ENCODE assay signal across 12 cellular contexts in the genomic region with DNA sequence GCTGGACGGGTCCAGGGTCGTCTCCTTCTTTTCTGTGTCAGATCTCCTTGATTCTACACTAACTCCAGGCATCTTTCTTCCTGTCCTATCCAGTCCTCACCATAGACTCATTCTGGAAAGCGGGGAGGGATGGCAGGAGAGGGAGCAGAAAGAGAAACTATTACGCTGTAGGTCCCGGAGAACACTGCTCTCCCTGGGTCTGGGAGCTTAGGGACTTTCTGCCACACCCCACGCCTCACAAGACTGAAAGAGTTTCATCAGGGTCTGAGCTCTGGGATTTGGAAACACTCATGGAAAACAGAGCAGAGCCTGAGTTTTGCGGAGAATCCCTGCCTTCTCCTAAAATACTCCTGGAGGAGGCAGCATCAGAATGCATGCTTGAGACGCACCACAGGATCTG. TPM values are rescaled to one million over a fixed set of nuclear protein-coding genes. Genes with fewer than 3 reads are reported as not detected.
DNase-seq lines count a peak whose midpoint lies in the region; TF ChIP-seq lines count a peak whose summit lies in the region.
"Had no signal": no experiment of that assay in that cellular context is flagged by ENCODE, and none has a peak within 500 bp of the region (broad histone marks: within the 10 kb centered on the region; RNA-seq: fewer than 3 reads in every experiment).

No MANE protein-coding gene starts in this region.

- H3K27me3 ChIP-seq in duodenal mucosa (ENCODE audit: control insufficient read depth in 1 of 2, insufficient read depth in 2 of 2, low read length in 2 of 2) (no peaks in the 10 kb centered on the region), muscle layer of colon (ENCODE audit: control insufficient read depth in 1 of 2, insufficient read depth in 2 of 2, low read length in 2 of 2) (no peaks in the 10 kb centered on the region), tibial nerve (no peaks in the 10 kb centered on the region)

- no peak for TF ChIP-seq CTCF in tibial nerve (IDR thresholded peaks at IDR 0.05)

- H3K36me3 ChIP-seq in duodenal mucosa (ENCODE audit: control insufficient read depth in 1 of 2, insufficient read depth in 2 of 2, low read length in 2 of 2): no peaks in the 10 kb centered on the region
- no peaks in the 10 kb centered on the region for H3K36me3 ChIP-seq in muscle layer of colon (ENCODE audit: insufficient read depth, low read length)
- H3K36me3 ChIP-seq in tibial nerve: no peaks in the 10 kb centered on the region

- H3K27ac ChIP-seq in duodenal mucosa (ENCODE audit: low read depth, low read length): no peak overlapping the region
- H3K27ac ChIP-seq in muscle layer of colon (ENCODE audit: low read depth, low read length): peak overlapping the region; percentile 58
- H3K27ac ChIP-seq in tibial nerve: peak overlapping the region; percentile 30 to 80 (median 66)

- peaks cover 8% of the 10 kb centered on the region for H3K27me3 Mint-ChIP-seq in activated T-cell treated with anti-CD3 and anti-CD28 coated beads, Interleukin-2, amount 50 U/mL, for 24 hours

- no peak for DNase-seq in activated T-cell treated with anti-CD3 and anti-CD28 coated beads, Interleukin-2, amount 50 U/mL, for 24 hours
- DNase-seq in activated T-cell treated with anti-CD3 and anti-CD28 coated beads, Interleukin-2, amount 50 U/mL, for 1 hour: no peak
- no peak for DNase-seq in tibial nerve (ENCODE audit: low spot score in 2 of 2)
- no peak for DNase-seq in NCI-H748 (lab: John Stamatoyannopoulos, UW; ENCODE audit: unreplicated experiment)
- no peak for DNase-seq in SKM-1 (lab: John Stamatoyannopoulos, UW; ENCODE audit: unreplicated experiment)
- no peak for DNase-seq in hippocampal formation (lab: John Stamatoyannopoulos, UW)
- DNase-seq: C1 segment of cervical spinal cord, NCI-H2081 treated with DMSO at 0.1 percent for 48 hours, SHP77 had no signal

- no peak for TF ChIP-seq POLR2A in tibial nerve (IDR thresholded peaks at IDR 0.05)

- peak overlapping the region; percentile 43 for H3K4me3 Mint-ChIP-seq in activated T-cell treated with anti-CD3 and anti-CD28 coated beads, Interleukin-2, amount 50 U/mL, for 24 hours

- H3K9ac ChIP-seq in duodenal mucosa (ENCODE audit: low read depth in 1 of 2, low read length in 2 of 2) (peak overlapping the region in 1 of 2 donors; percentile 48), muscle layer of colon (ENCODE audit: low read length) (peak overlapping the region; percentile 50)

- H3K27ac Mint-ChIP-seq in activated T-cell treated with anti-CD3 and anti-CD28 coated beads, Interleukin-2, amount 50 U/mL, for 24 hours: peak overlapping the region; percentile 93

- H3K9me3 ChIP-seq in duodenal mucosa (ENCODE audit: control insufficient read depth in 1 of 2, low read length in 2 of 2): no peaks in the 10 kb centered on the region
- H3K9me3 ChIP-seq in muscle layer of colon (ENCODE audit: low read length): no peaks in the 10 kb centered on the region
- no peaks in the 10 kb centered on the region for H3K9me3 ChIP-seq in tibial nerve

- TF ChIP-seq EP300 in tibial nerve (IDR thresholded peaks at IDR 0.05): no peak

- 42 to 63% methylated on average over 8 of the region's 8 CpGs for WGBS in tibial nerve, 2 donors

- H3K36me3 Mint-ChIP-seq in activated T-cell treated with anti-CD3 and anti-CD28 coated beads, Interleukin-2, amount 50 U/mL, for 24 hours (ENCODE audit: low read depth): no peaks in the 10 kb centered on the region

- H3K4me3 ChIP-seq in duodenal mucosa (ENCODE audit: low read depth in 1 of 2, low read length in 2 of 2) (peak overlapping the region; percentile 36 to 63), muscle layer of colon (ENCODE audit: low read depth in 1 of 2, low read length in 2 of 2) (peak overlapping the region in 1 of 2 donors; percentile 40), tibial nerve (peak overlapping the region in 3 of 4 donors; percentile 9 to 19 (median 11))
- H3K4me3 ChIP-seq: GM12878 had no signal

- H3K9me3 Mint-ChIP-seq in activated T-cell treated with anti-CD3 and anti-CD28 coated beads, Interleukin-2, amount 50 U/mL, for 24 hours: no peaks in the 10 kb centered on the region

- peaks cover 26 to 42% of the 10 kb centered on the region in 2 donors for H3K4me1 ChIP-seq in duodenal mucosa (ENCODE audit: control insufficient read depth in 1 of 2, insufficient read depth in 2 of 2, low read length in 2 of 2)
- peaks cover 10% of the 10 kb centered on the region for H3K4me1 ChIP-seq in muscle layer of colon (ENCODE audit: insufficient read depth, low read length)
- H3K4me1 ChIP-seq in tibial nerve: peaks cover 0 to 36% (median 14%) of the 10 kb centered on the region in 4 donors

- H3K4me1 Mint-ChIP-seq in activated T-cell treated with anti-CD3 and anti-CD28 coated beads, Interleukin-2, amount 50 U/mL, for 24 hours (ENCODE audit: low read depth): peaks cover 26% of the 10 kb centered on the region

RNA-seq across cellular contexts. Expression of a gene that starts 38.0 kb away (rescaled TPM):
- total RNA-seq in tibial nerve: 10 to 100 TPM; 18.3 to 39.2 (median 32.3) TPM

RNA-seq across cellular contexts. Expression of a gene that starts 56.3 kb away (rescaled TPM):
- total RNA-seq in tibial nerve: 10 to 100 TPM; 67.3 to 83.7 (median 79.6) TPM
